Comparison of ENCODE assay signal across 23 cellular contexts in genomic region chr6:70779934-70780333, GRCh38.
"Had no signal": no experiment of that assay in that cellular context is flagged by ENCODE, and none has a peak within 500 bp of the region (broad histone marks: within the 10 kb centered on the region; RNA-seq: fewer than 3 reads in every experiment).

No MANE protein-coding gene starts in this region.

- H3K9me3 Mint-ChIP-seq: stimulated activated effector memory CD8-positive, alpha-beta T cell treated with anti-CD3 and anti-CD28 coated beads, Interleukin-12 subunit alpha, Interleukin-12 subunit beta, amount 100 ng/mL, for 72 hours had no signal

- ATAC-seq: stimulated activated effector memory CD8-positive, alpha-beta T cell treated with anti-CD3 and anti-CD28 coated beads, Interleukin-12 subunit alpha, Interleukin-12 subunit beta, amount 100 ng/mL, for 72 hours; stimulated activated memory B cell treated with anti-CD40 and anti-IgM and Interleukin-4, amounts not matched to agents 10 μg/mL and 1 μg/mL and 100 μg/mL, for 72 hours; stimulated activated naive B cell treated with anti-CD40 and anti-IgM and Interleukin-4, amounts not matched to agents 10 μg/mL and 1 μg/mL and 100 μg/mL, for 72 hours; upper lobe of right lung had no signal

- H3K27ac Mint-ChIP-seq: stimulated activated effector memory CD8-positive, alpha-beta T cell treated with anti-CD3 and anti-CD28 coated beads, Interleukin-12 subunit alpha, Interleukin-12 subunit beta, amount 100 ng/mL, for 72 hours; stimulated activated memory B cell treated with anti-CD40 and anti-IgM and Interleukin-4, amounts not matched to agents 10 μg/mL and 1 μg/mL and 100 μg/mL, for 72 hours; stimulated activated naive B cell treated with anti-CD40 and anti-IgM and Interleukin-4, amounts not matched to agents 10 μg/mL and 1 μg/mL and 100 μg/mL, for 72 hours; stimulated activated naive CD8-positive, alpha-beta T cell treated with anti-CD3 and anti-CD28 coated beads, Interleukin-15, Interleukin-2, amounts not matched to agents 100 ng/mL and 50 ng/mL, for 24 hours; type B pancreatic cell had no signal

- H3K4me1 Mint-ChIP-seq: stimulated activated memory B cell treated with anti-CD40 and anti-IgM and Interleukin-4, amounts not matched to agents 10 μg/mL and 1 μg/mL and 100 μg/mL, for 72 hours; stimulated activated naive B cell treated with anti-CD40 and anti-IgM and Interleukin-4, amounts not matched to agents 10 μg/mL and 1 μg/mL and 100 μg/mL, for 72 hours had no signal

- DNase-seq: stimulated activated CD4-positive, alpha-beta T cell treated with anti-CD3 and anti-CD28 coated beads, Interleukin-2, amount 100 ng/mL, for 24 hours; stimulated activated CD4-positive, alpha-beta T cell treated with anti-CD3 and anti-CD28 coated beads, Interleukin-2, amount 100 ng/mL, for 48 hours; stimulated activated CD4-positive, alpha-beta T cell treated with anti-CD3 and anti-CD28 coated beads, Interleukin-4, amount 100 ng/mL, for 1 hour; stimulated activated CD4-positive, alpha-beta T cell treated with anti-CD3 and anti-CD28 coated beads, Interleukin-4, amount 100 ng/mL, for 24 hours; stimulated activated CD4-positive, alpha-beta T cell treated with anti-CD3 and anti-CD28 coated beads, Interleukin-4, amount 100 ng/mL, for 4 hours; stimulated activated CD8-positive, alpha-beta memory T cell treated with anti-CD3 and anti-CD28 coated beads, Interleukin-4, amount 100 ng/mL, for 48 hours; stimulated activated naive B cell treated with anti-CD40 and anti-IgM and Interleukin-4, amounts not matched to agents 10 μg/mL and 1 μg/mL and 100 μg/mL, for 72 hours; stimulated activated naive CD4-positive, alpha-beta T cell; stimulated activated naive CD4-positive, alpha-beta T cell treated with Interleukin-2 at 50 U/mL for 16 hours; stomach; substantia nigra; testis; thyroid gland; tibial artery; transverse colon; trophoblast cell; upper lobe of left lung; upper lobe of right lung; uterus had no signal

- H3K27me3 Mint-ChIP-seq: stimulated activated memory B cell treated with anti-CD40 and anti-IgM and Interleukin-4, amounts not matched to agents 10 μg/mL and 1 μg/mL and 100 μg/mL, for 72 hours; stimulated activated naive B cell treated with anti-CD40 and anti-IgM and Interleukin-4, amounts not matched to agents 10 μg/mL and 1 μg/mL and 100 μg/mL, for 72 hours; stimulated activated naive CD8-positive, alpha-beta T cell treated with anti-CD3 and anti-CD28 coated beads, Interleukin-15, Interleukin-2, amounts not matched to agents 100 ng/mL and 50 ng/mL, for 24 hours; type B pancreatic cell had no signal

- H3K4me3 Mint-ChIP-seq: stimulated activated effector memory CD8-positive, alpha-beta T cell treated with anti-CD3 and anti-CD28 coated beads, Interleukin-12 subunit alpha, Interleukin-12 subunit beta, amount 100 ng/mL, for 72 hours; stimulated activated memory B cell treated with anti-CD40 and anti-IgM and Interleukin-4, amounts not matched to agents 10 μg/mL and 1 μg/mL and 100 μg/mL, for 72 hours; stimulated activated naive B cell treated with anti-CD40 and anti-IgM and Interleukin-4, amounts not matched to agents 10 μg/mL and 1 μg/mL and 100 μg/mL, for 72 hours; stimulated activated naive CD8-positive, alpha-beta T cell treated with anti-CD3 and anti-CD28 coated beads, Interleukin-15, Interleukin-2, amounts not matched to agents 100 ng/mL and 50 ng/mL, for 24 hours; type B pancreatic cell had no signal
